9 cellular contexts compared by ENCODE assay signal in genomic region chr3:51974963-51975856, GRCh38. TPM values are rescaled to one million over a fixed set of nuclear protein-coding genes. Genes with fewer than 3 reads are reported as not detected.
DNase-seq lines count a peak whose midpoint lies in the region; ATAC-seq, FAIRE-seq and TF ChIP-seq lines count a peak whose summit lies in the region.
"Had no signal": no experiment of that assay in that cellular context is flagged by ENCODE, and none has a peak within 500 bp of the region (broad histone marks: within the 10 kb centered on the region; RNA-seq: fewer than 3 reads in every experiment).

Gene ABHD14A (plus strand): TSS chr3:51975064. CDS start chr3:51975136, 72 bp downstream.

- peak within 1 kb of the TSS; percentile 34 for H3K27ac Mint-ChIP-seq in neural progenitor cell

- peak within 1 kb of the TSS; percentile 86 for H3K4me3 Mint-ChIP-seq in neural progenitor cell

- peaks cover 39% of the 10 kb centered on the region for H3K27me3 ChIP-seq in neural progenitor cell
- no peaks in the 10 kb centered on the region for H3K27me3 ChIP-seq in thoracic aorta (replicated peaks; ENCODE audit: insufficient read depth)

- TF ChIP-seq CTCF in neural progenitor cell (IDR thresholded peaks at IDR 0.05) (no peak), thoracic aorta (IDR thresholded peaks at IDR 0.05) (no peak)

- FAIRE-seq in frontal cortex (lab: Jason Lieb, UNC) = no peak
- FAIRE-seq: TTC549 had no signal

- H2AFZ ChIP-seq in neural progenitor cell (replicated peaks) = peak within 1 kb of the TSS; percentile 69

- H3K9me3 ChIP-seq in neural progenitor cell (ENCODE audit: low read depth) (no peaks in the 10 kb centered on the region), thoracic aorta (no peaks in the 10 kb centered on the region)

- H3K4me1 Mint-ChIP-seq in neural progenitor cell = peaks cover 41% of the 10 kb centered on the region

- H3F3A ChIP-seq in neural progenitor cell (ENCODE audit: low read depth) = peaks cover 45% of the 10 kb centered on the region

- TF ChIP-seq POLR2A in Raji (IDR thresholded peaks at IDR 0.05; ENCODE audit: insufficient read depth, low read depth, low read length) = peak; percentile 69

- peak; percentile 96 for DNase-seq in AG20443 (ENCODE audit: low spot score)
- peak; percentile 75 for DNase-seq in activated naive CD4-positive, alpha-beta T cell treated with Interleukin-2 at 50 U/mL for 16 hours
- peak; percentile 83 to 87 for DNase-seq in frontal cortex (ENCODE audit: low spot score in 2 of 2)
- DNase-seq in neural progenitor cell (ENCODE audit: low spot score) = peak; percentile 88
- DNase-seq in thoracic aorta (ENCODE audit: low spot score) = no peak

- no peaks in the 10 kb centered on the region for H3K36me3 Mint-ChIP-seq in neural progenitor cell

- H3K4me2 ChIP-seq in neural progenitor cell = peak within 1 kb of the TSS; percentile 89

- H3K79me2 ChIP-seq in neural progenitor cell (ENCODE audit: low read depth) = no peaks in the 10 kb centered on the region

- no peaks in the 10 kb centered on the region for H4K20me1 ChIP-seq in neural progenitor cell (ENCODE audit: low read depth)

- H3K9ac ChIP-seq in neural progenitor cell = no peak within 1 kb of the TSS

- H3K4me1 ChIP-seq in neural progenitor cell (peaks cover 23% of the 10 kb centered on the region), thoracic aorta (ENCODE audit: control insufficient read depth in 1 of 2, low read depth in 2 of 2) (peaks cover 5 to 25% of the 10 kb centered on the region in 2 donors)

- H3K27ac ChIP-seq in neural progenitor cell (no peak within 1 kb of the TSS), thoracic aorta (peak within 1 kb of the TSS; percentile 96)

- peaks cover 8% of the 10 kb centered on the region for H3K27me3 Mint-ChIP-seq in neural progenitor cell (ENCODE audit: insufficient read depth, low read depth)

- peak; percentile 74 for ATAC-seq in GM19035 (IDR thresholded peaks at IDR 0.05; ENCODE audit: unreplicated experiment)
- peak; percentile 49 for ATAC-seq in HG03558 (IDR thresholded peaks at IDR 0.05; ENCODE audit: extremely low read depth, unreplicated experiment)
- peak; percentile 18 for ATAC-seq in thoracic aorta (ENCODE audit: insufficient number of reproducible peaks, low FRiP score, low read depth)

- no peaks in the 10 kb centered on the region for H3K9me3 Mint-ChIP-seq in neural progenitor cell

- H3K4me3 ChIP-seq in neural progenitor cell = peak within 1 kb of the TSS; percentile 56
- peak within 1 kb of the TSS; percentile 92 for H3K4me3 ChIP-seq in thoracic aorta

- H3K36me3 ChIP-seq in neural progenitor cell = no peaks in the 10 kb centered on the region
- H3K36me3 ChIP-seq in thoracic aorta = no peaks in the 10 kb centered on the region

RNA-seq across cellular contexts. Expression of gene ABHD14A, which starts in this region (rescaled TPM):
- total RNA-seq in frontal cortex = 22.8 TPM
- 4.0 and 14.7 TPM in 2 replicates for total RNA-seq in neural progenitor cell (ENCODE audit: low replicate concordance)
- 10 to 100 TPM in 1 of 2 donors, 1 to 10 TPM in 1; 9.7 to 24.0 TPM for total RNA-seq in thoracic aorta

Comparison
In these comparisons a context has a peak if more than half of its experiments do, and no peak if none do; other contexts are left out.
1. ATAC-seq: peak in every context shown above with its lines; median percentile 74 in GM19035; 49 in HG03558; 18 in thoracic aorta.